In the genomic region with DNA sequence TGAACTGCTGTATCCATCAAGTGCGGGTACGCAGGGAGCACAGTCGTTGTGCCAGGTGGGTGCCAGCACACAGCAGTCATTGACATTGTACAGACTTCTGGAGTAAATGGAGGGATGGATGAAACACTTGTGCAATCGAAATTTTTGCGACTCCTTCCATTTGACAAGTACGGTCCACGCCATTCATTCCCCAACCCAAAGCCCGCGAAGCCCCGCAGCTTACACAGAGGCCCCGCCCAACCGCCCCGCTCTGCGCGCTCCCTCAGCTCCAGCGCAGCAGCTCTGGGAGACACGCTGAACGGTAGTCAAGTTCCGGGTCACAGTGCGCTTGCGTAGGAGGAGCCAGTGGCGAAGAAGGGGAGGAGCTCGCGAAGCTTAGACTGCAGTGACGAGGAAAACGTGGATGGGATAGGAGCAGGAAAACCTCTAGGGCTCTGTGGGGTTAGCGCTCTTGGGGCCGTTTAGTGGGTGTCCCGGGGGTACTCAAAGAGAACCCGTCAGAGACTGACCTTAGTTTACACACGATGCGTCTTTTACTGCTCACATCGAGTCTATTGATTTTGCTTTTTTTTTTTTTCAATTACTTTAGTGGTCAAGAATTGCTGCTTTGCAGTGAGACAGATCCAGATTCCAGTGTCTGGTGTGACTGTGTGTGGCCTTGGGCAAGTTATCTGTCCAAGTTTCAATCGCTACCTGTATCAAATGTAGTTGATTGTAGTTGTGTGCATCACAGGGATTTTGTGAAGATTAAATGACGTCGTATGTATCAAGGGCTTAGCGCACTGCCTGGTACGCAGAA, we compare ENCODE assay signal across 8 cellular contexts. TPM values are rescaled to one million over a fixed set of nuclear protein-coding genes. Genes with fewer than 3 reads are reported as not detected.
DNase-seq lines count a peak whose midpoint lies in the region; FAIRE-seq and TF ChIP-seq lines count a peak whose summit lies in the region.

No MANE protein-coding gene starts in this region.

- H3K4me1 Mint-ChIP-seq in activated naive CD4-positive, alpha-beta T cell treated with anti-CD3 and anti-CD28 coated beads for 36 hours (ENCODE audit: low read depth) = peaks cover 13% of the 10 kb centered on the region

- intact Hi-C loops in activated naive CD4-positive, alpha-beta T cell treated with anti-CD3 and anti-CD28 coated beads for 36 hours (cut with micrococcal nuclease) = loop anchor here (1.0 to 5.0 kb wide), 7 partner anchors 15 to 987 kb away; a partner anchor contains a TSS

- H3K27me3 Mint-ChIP-seq in activated naive CD4-positive, alpha-beta T cell treated with anti-CD3 and anti-CD28 coated beads for 36 hours (ENCODE audit: low read depth) = peaks cover 17% of the 10 kb centered on the region

- H3K36me3 ChIP-seq in MG63 = no peaks in the 10 kb centered on the region

- peak; percentile 94 for DNase-seq in ELF-1 (ENCODE audit: low read depth, low spot score)
- peak; percentile 92 for DNase-seq in H54 (ENCODE audit: insufficient read length, low spot score)
- DNase-seq in MG63 = peak; percentile 94
- DNase-seq in SHP77 treated with DMSO at 0.1 percent for 48 hours (lab: John Stamatoyannopoulos, UW) = peak; percentile 94
- DNase-seq in activated naive CD4-positive, alpha-beta T cell treated with anti-CD3 and anti-CD28 coated beads for 36 hours = peak; percentile 93
- peak; percentile 94 for DNase-seq in globus pallidus (ENCODE audit: low spot score)
- DNase-seq in non-pigmented ciliary epithelial cell (ENCODE audit: low read depth) = peak; percentile 71
- DNase-seq in substantia nigra (lab: John Stamatoyannopoulos, UW) = peak; percentile 44 to 93 (median 85)

- H3K27me3 ChIP-seq in MG63 = no peaks in the 10 kb centered on the region

- H3K27ac Mint-ChIP-seq in activated naive CD4-positive, alpha-beta T cell treated with anti-CD3 and anti-CD28 coated beads for 36 hours = peak overlapping the region; percentile 32

- H3K9me3 Mint-ChIP-seq in activated naive CD4-positive, alpha-beta T cell treated with anti-CD3 and anti-CD28 coated beads for 36 hours = no peaks in the 10 kb centered on the region

- no peaks in the 10 kb centered on the region for H3K9me3 ChIP-seq in MG63

- peak; percentile 93 for FAIRE-seq in H54 (lab: Jason Lieb, UNC)

- H3K4me3 Mint-ChIP-seq in activated naive CD4-positive, alpha-beta T cell treated with anti-CD3 and anti-CD28 coated beads for 36 hours = peak overlapping the region; percentile 82

- TF ChIP-seq POLR2A in H54 (IDR thresholded peaks at IDR 0.05; ENCODE audit: low read depth, low read length) = peak; percentile 73

- peak overlapping the region; percentile 2 for H3K27ac ChIP-seq in substantia nigra (ENCODE audit: low read depth, low read length, poor library complexity, severe bottlenecking)

- CTCF ChIA-PET in activated naive CD4-positive, alpha-beta T cell treated with anti-CD3 and anti-CD28 coated beads for 36 hours (lab: Charles Lee) = interaction anchor here (0.7 kb wide), 2 partner anchors 15 to 190 kb away, joined by 3 to 5 read pairs; a partner anchor contains a TSS

- H3K36me3 Mint-ChIP-seq in activated naive CD4-positive, alpha-beta T cell treated with anti-CD3 and anti-CD28 coated beads for 36 hours (ENCODE audit: low read depth) = peaks cover 1% of the 10 kb centered on the region

- H3K4me3 ChIP-seq in MG63 = peak overlapping the region; percentile 47

RNA-seq across cellular contexts. Expression of a gene that starts 15.3 kb away (rescaled TPM):
- total RNA-seq in MG63 (2014; rRNA removed; shearing (Covaris generic); ENCODE audit: low replicate concordance) = 73.1 and 97.4 TPM in 2 replicates
- 10 to 100 TPM; 10.4 to 11.5 TPM for total RNA-seq in activated naive CD4-positive, alpha-beta T cell treated with anti-CD3 and anti-CD28 coated beads for 36 hours

RNA-seq across cellular contexts. Expression of a gene that starts 58.9 kb away (rescaled TPM):
- 56.2 and 79.4 TPM in 2 replicates for total RNA-seq in MG63 (2014; rRNA removed; shearing (Covaris generic); ENCODE audit: low replicate concordance)
- total RNA-seq in activated naive CD4-positive, alpha-beta T cell treated with anti-CD3 and anti-CD28 coated beads for 36 hours = 10 to 100 TPM; 17.3 to 17.9 TPM

Comparison
In these comparisons a context has a peak if more than half of its experiments do, and no peak if none do; other contexts are left out.
1. Peak in every context shown above with its lines: DNase-seq, H3K4me3 ChIP-seq and H3K27ac ChIP-seq.